In genomic region chr1:67831850-67832513, GRCh38 we compare ENCODE assay signal across 8 cellular contexts. TPM values are rescaled to one million over a fixed set of nuclear protein-coding genes. Genes with fewer than 3 reads are reported as not detected.
DNase-seq lines count a peak whose midpoint lies in the region; ATAC-seq and TF ChIP-seq lines count a peak whose summit lies in the region.

No MANE protein-coding gene starts in this region.

- peaks cover 62% of the 10 kb centered on the region for H3K27me3 ChIP-seq in CD4-positive, alpha-beta T cell (ENCODE audit: control insufficient read depth, insufficient read depth, low read length)
- H3K27me3 ChIP-seq in HL-60 (ENCODE audit: insufficient read depth, poor library complexity, severe bottlenecking): peaks cover 41% of the 10 kb centered on the region
- peaks cover 46% of the 10 kb centered on the region for H3K27me3 ChIP-seq in endodermal cell (ENCODE audit: control insufficient read depth, insufficient read depth, low read length, poor library complexity, severe bottlenecking)
- no peaks in the 10 kb centered on the region for H3K27me3 ChIP-seq in upper lobe of right lung

- 1% methylated on average over 18 to 34 of the region's 34 CpGs for WGBS in endodermal cell (ENCODE audit: insufficient coverage in 1 of 2, insufficient read length in 1 of 2), 2 experiments

- H3K9me3 Mint-ChIP-seq in CD4-positive, alpha-beta T cell: no peaks in the 10 kb centered on the region
- no peaks in the 10 kb centered on the region for H3K9me3 Mint-ChIP-seq in endodermal cell

- no peak overlapping the region for H3K27ac Mint-ChIP-seq in CD4-positive, alpha-beta T cell
- no peak overlapping the region for H3K27ac Mint-ChIP-seq in endodermal cell

- peaks cover 10% of the 10 kb centered on the region for H3K4me1 Mint-ChIP-seq in CD4-positive, alpha-beta T cell (ENCODE audit: low read depth)
- H3K4me1 Mint-ChIP-seq in endodermal cell: peaks cover 11% of the 10 kb centered on the region

- H3K4me3 ChIP-seq in HL-60 (replicated peaks; ENCODE audit: insufficient read depth, low read length): peak overlapping the region; percentile 13; the same call in 1 of the 2 replicates
- H3K4me3 ChIP-seq in endodermal cell (ENCODE audit: low read length): peak overlapping the region; percentile 93
- H3K4me3 ChIP-seq in upper lobe of right lung: peak overlapping the region; percentile 83

- H3K4me1 ChIP-seq in endodermal cell (ENCODE audit: control insufficient read depth, insufficient read depth, low read length): no peaks in the 10 kb centered on the region
- H3K4me1 ChIP-seq in upper lobe of right lung: peaks cover 4% of the 10 kb centered on the region

- intact Hi-C loops in CD4-positive, alpha-beta T cell (cut with DNase I, micrococcal nuclease): no loop called here
- intact Hi-C loops in upper lobe of right lung (cut with DNase I): no loop called here

- no peak overlapping the region for H3K27ac ChIP-seq in CD4-positive, alpha-beta T cell (ENCODE audit: low read depth, low read length)
- H3K27ac ChIP-seq in HL-60 (replicated peaks) (no peak overlapping the region), endodermal cell (ENCODE audit: low read depth, low read length) (no peak overlapping the region), upper lobe of right lung (peak overlapping the region; percentile 83)

- H3K27me3 Mint-ChIP-seq in CD4-positive, alpha-beta T cell: peaks cover 75% of the 10 kb centered on the region
- H3K27me3 Mint-ChIP-seq in endodermal cell (ENCODE audit: insufficient read depth): peaks cover 54% of the 10 kb centered on the region

- DNase-seq in CD4-positive, alpha-beta T cell: no peak
- DNase-seq in HL-60 (ENCODE audit: low read depth in 1 of 2, low spot score in 1 of 2) (no peak), SK-N-DZ (ENCODE audit: low spot score) (peak; percentile 30), endodermal cell (peak; percentile 66), medulla oblongata (ENCODE audit: extremely low spot score) (peak; percentile 43), upper lobe of right lung (peak; percentile 76)
- DNase-seq in stimulated activated CD4-positive, alpha-beta T cell treated with anti-CD3 and anti-CD28 coated beads, Interleukin-4, amount 100 ng/mL, for 24 hours: no peak

- peak; percentile 37 for ATAC-seq in CD4-positive, alpha-beta T cell (ENCODE audit: poor library complexity)
- ATAC-seq in upper lobe of right lung (peak; percentile 64), HG02763 (IDR thresholded peaks at IDR 0.05; ENCODE audit: unreplicated experiment) (no peak)

- POLR2A ChIA-PET in CD4-positive, alpha-beta T cell (lab: Charles Lee): no interaction called here

- H3K36me3 ChIP-seq in endodermal cell (ENCODE audit: control insufficient read depth, insufficient read depth, low read length): no peaks in the 10 kb centered on the region
- H3K36me3 ChIP-seq in upper lobe of right lung: no peaks in the 10 kb centered on the region

- H3K4me3 Mint-ChIP-seq in CD4-positive, alpha-beta T cell: peak overlapping the region; percentile 83
- peak overlapping the region; percentile 75 for H3K4me3 Mint-ChIP-seq in endodermal cell

- peak overlapping the region; percentile 27 for H3K9ac ChIP-seq in endodermal cell (ENCODE audit: extremely low read depth, low read length, poor library complexity, severe bottlenecking)

- H3K9me3 ChIP-seq in CD4-positive, alpha-beta T cell (ENCODE audit: control insufficient read depth, low read length): no peaks in the 10 kb centered on the region
- no peaks in the 10 kb centered on the region for H3K9me3 ChIP-seq in endodermal cell (ENCODE audit: control insufficient read depth, low read length)
- no peaks in the 10 kb centered on the region for H3K9me3 ChIP-seq in upper lobe of right lung

- CTCF ChIA-PET in CD4-positive, alpha-beta T cell (lab: Charles Lee): no interaction called here

- H3K36me3 Mint-ChIP-seq in CD4-positive, alpha-beta T cell (ENCODE audit: low read depth): no peaks in the 10 kb centered on the region
- H3K36me3 Mint-ChIP-seq in endodermal cell (ENCODE audit: low read depth): no peaks in the 10 kb centered on the region

- no peak for TF ChIP-seq CTCF in CD4-positive, alpha-beta T cell (IDR thresholded peaks at IDR 0.05)
- no peak for TF ChIP-seq CTCF in HL-60 (IDR thresholded peaks at IDR 0.05; ENCODE audit: insufficient read depth, low read length)
- TF ChIP-seq CTCF in endodermal cell (conservative IDR thresholded peaks at IDR 0.05): no peak
- TF ChIP-seq CTCF in upper lobe of right lung (IDR thresholded peaks at IDR 0.05): no peak

RNA-seq across cellular contexts. Expression of gene GNG12, which starts 1.3 kb away (rescaled TPM):
- not detected for total RNA-seq in CD4-positive, alpha-beta T cell
- 16.5 and 18.3 TPM in 2 replicates for polyA plus RNA-seq in SK-N-DZ (2014; cell fraction: cytosol; rRNA removed)
- polyA plus RNA-seq in SK-N-DZ (2014; cell fraction: nucleus; rRNA removed): 7.2 and 9.5 TPM in 2 replicates
- total RNA-seq in endodermal cell: 1 to 10 TPM; 7.7 to 9.2 TPM
- 27.4 TPM for polyA plus RNA-seq in endodermal cell (2013, experiment 1 of 2)
- polyA plus RNA-seq in endodermal cell (2013, experiment 2 of 2): 29.8 TPM
- total RNA-seq in upper lobe of right lung: 59.8 TPM

Comparison
In these comparisons a context has a peak if more than half of its experiments do, and no peak if none do; other contexts are left out.
1. DNase-seq: peak in SK-N-DZ (single experiment), endodermal cell (single experiment), medulla oblongata (single experiment) and upper lobe of right lung (single experiment); none in CD4-positive, alpha-beta T cell (0 of 10), HL-60 (0 of 2) and stimulated activated CD4-positive, alpha-beta T cell treated with anti-CD3 and anti-CD28 coated beads, Interleukin-4, amount 100 ng/mL, for 24 hours (single experiment).
2. H3K4me3 ChIP-seq: peak in every context shown above with its lines; median percentile 93 in endodermal cell; 83 in upper lobe of right lung; 13 in HL-60.
3. RNA of gene GNG12, which starts 1.3 kb away (total RNA-seq): 59.8 TPM in upper lobe of right lung (single experiment) and 7.7 to 9.2 TPM in endodermal cell; not detected in CD4-positive, alpha-beta T cell; every median in the first group is over 4 times any median in the second.